ENCODE assay signal across 8 cellular contexts in the genomic region with DNA sequence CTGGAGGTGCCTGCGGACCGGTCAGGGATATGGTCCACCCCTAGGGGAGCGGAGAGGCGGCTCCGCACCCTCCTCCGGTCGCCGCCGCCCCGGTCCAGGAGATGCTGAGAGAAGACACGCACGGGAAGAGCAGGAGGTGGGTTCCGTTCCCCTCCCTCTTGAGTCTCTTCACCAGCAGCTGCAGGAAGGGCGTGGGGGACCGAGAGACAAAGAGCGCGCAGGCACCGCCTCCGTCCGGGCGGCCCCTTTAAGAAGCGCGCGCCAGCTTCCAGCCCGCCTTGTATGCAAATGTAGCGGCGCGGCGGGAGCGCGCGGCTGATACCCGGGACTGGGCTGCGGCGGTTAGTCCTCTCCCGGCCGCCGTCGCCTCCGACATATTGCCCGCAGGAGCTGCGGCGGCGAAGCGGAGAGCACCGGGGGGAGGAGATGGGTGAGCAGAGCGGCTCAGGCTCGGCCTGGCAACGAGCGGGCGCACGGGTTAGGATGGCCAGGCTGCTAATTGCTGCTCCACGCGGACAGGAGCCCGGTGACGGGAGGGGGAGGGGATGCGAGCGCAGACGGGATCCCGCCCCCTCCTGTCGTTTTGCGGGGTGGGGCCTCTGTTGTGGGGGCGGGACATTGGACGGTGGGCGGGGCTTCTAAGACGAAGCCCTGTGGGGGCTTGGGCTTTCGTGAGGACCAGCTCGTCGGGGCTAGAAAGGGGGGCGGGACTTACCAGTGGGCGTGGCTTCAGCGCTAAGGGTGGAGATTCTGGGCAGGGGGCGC. TPM values are rescaled to one million over a fixed set of nuclear protein-coding genes. Genes with fewer than 3 reads are reported as not detected.
DNase-seq lines count a peak whose midpoint lies in the region; ATAC-seq, FAIRE-seq and TF ChIP-seq lines count a peak whose summit lies in the region.

Gene TMEM39B, plus strand, starts transcription at position 318 of the 765 bp plus-strand sequence. Its CDS starts 109 bp downstream, at position 427.

- no peak for TF ChIP-seq CTCF in GM12875 (IDR thresholded peaks at IDR 0.05; ENCODE audit: borderline replicate concordance, insufficient read depth, low read depth, low read length)
- TF ChIP-seq CTCF in pancreas (IDR thresholded peaks at IDR 0.05), result no peak
- TF ChIP-seq CTCF in tibial artery (IDR thresholded peaks at IDR 0.05), result peak; percentile 23 to 36

- H3K36me3 ChIP-seq in pancreas (peaks cover 0 to 5% (median 0%) of the 10 kb centered on the region in 3 donors), tibial artery (peaks cover 12 to 30% (median 24%) of the 10 kb centered on the region in 3 donors)

- no peaks in the 10 kb centered on the region for H3K9me3 ChIP-seq in pancreas
- H3K9me3 ChIP-seq in tibial artery, result no peaks in the 10 kb centered on the region

- intact Hi-C loops in Right ventricle myocardium inferior (cut with DNase I), result loop anchor here (5.0 kb wide), 2 partner anchors 34 to 104 kb away; partner anchors contain the start of genes KPNA6 and TXLNA
- intact Hi-C loops in pancreas (cut with DNase I), result no loop called here
- intact Hi-C loops in tibial artery (cut with DNase I; ENCODE audit: low total_unique reads), result loop anchor here (5.0 to 10.0 kb wide), 2 partner anchors 34 to 408 kb away; partner anchors contain the start of gene KPNA6

- H3K4me3 ChIP-seq in GM12875 (ENCODE audit: low read depth, low read length) (peak within 1 kb of the TSS; percentile 74), pancreas (peak within 1 kb of the TSS; percentile 67 to 85 (median 80)), tibial artery (peak within 1 kb of the TSS; percentile 66 to 72)

- DNase-seq in NCI-H1417 treated with DMSO at 0.1 percent for 48 hours (lab: John Stamatoyannopoulos, UW), result peak; percentile 81
- peak; percentile 80 to 90 for DNase-seq in SW 1271 (lab: John Stamatoyannopoulos, UW)
- peak; percentile 97 for DNase-seq in activated naive CD8-positive, alpha-beta T cell treated with anti-CD3 and anti-CD28 coated beads, Interleukin-2, amount 10 ng/mL, durations not matched to agents 7 days and 5 days
- peak; percentile 100 for DNase-seq in Right ventricle myocardium inferior (ENCODE audit: missing footprints)
- peak; percentile 89 to 98 (median 92) for DNase-seq in pancreas
- DNase-seq in tibial artery, result peak; percentile 96 to 97

- H3K4me1 ChIP-seq in pancreas (peaks cover 0 to 10% (median 0%) of the 10 kb centered on the region in 3 donors), tibial artery (peaks cover 0 to 29% (median 21%) of the 10 kb centered on the region in 4 donors)

- POLR2A ChIA-PET in activated naive CD8-positive, alpha-beta T cell treated with anti-CD3 and anti-CD28 coated beads, Interleukin-2, amount 10 ng/mL, durations not matched to agents 7 days and 5 days (lab: Charles Lee), result interaction anchor here (0.6 to 3.5 kb wide), 25 partner anchors 9 to 700 kb away, joined by 3 to 36 read pairs (median 4); partner anchors contain the start of genes BSDC1, CCDC28B, IQCC and KHDRBS1

- peak within 1 kb of the TSS; percentile 94 for H3K4me3 Mint-ChIP-seq in activated naive CD8-positive, alpha-beta T cell treated with anti-CD3 and anti-CD28 coated beads, Interleukin-2, amount 10 ng/mL, durations not matched to agents 7 days and 5 days

- H3K4me1 Mint-ChIP-seq in activated naive CD8-positive, alpha-beta T cell treated with anti-CD3 and anti-CD28 coated beads, Interleukin-2, amount 10 ng/mL, durations not matched to agents 7 days and 5 days, result peaks cover 40% of the 10 kb centered on the region

- peaks cover 10% of the 10 kb centered on the region for H3K27me3 Mint-ChIP-seq in activated naive CD8-positive, alpha-beta T cell treated with anti-CD3 and anti-CD28 coated beads, Interleukin-2, amount 10 ng/mL, durations not matched to agents 7 days and 5 days

- peaks cover 13% of the 10 kb centered on the region for H3K36me3 Mint-ChIP-seq in activated naive CD8-positive, alpha-beta T cell treated with anti-CD3 and anti-CD28 coated beads, Interleukin-2, amount 10 ng/mL, durations not matched to agents 7 days and 5 days

- ATAC-seq in HG02763 (IDR thresholded peaks at IDR 0.05; ENCODE audit: unreplicated experiment), result peak; percentile 81
- ATAC-seq in activated naive CD8-positive, alpha-beta T cell treated with anti-CD3 and anti-CD28 coated beads, Interleukin-2, amount 10 ng/mL, durations not matched to agents 7 days and 5 days (ENCODE audit: low read depth), result peak; percentile 89
- ATAC-seq in Right ventricle myocardium inferior, result peak; percentile 95
- peak; percentile 94 to 97 (median 96) for ATAC-seq in pancreas

- H3K27me3 ChIP-seq in pancreas, result no peaks in the 10 kb centered on the region
- no peaks in the 10 kb centered on the region for H3K27me3 ChIP-seq in tibial artery

- peak within 1 kb of the TSS; percentile 90 for H3K27ac Mint-ChIP-seq in activated naive CD8-positive, alpha-beta T cell treated with anti-CD3 and anti-CD28 coated beads, Interleukin-2, amount 10 ng/mL, durations not matched to agents 7 days and 5 days

- no peak for FAIRE-seq in pancreas (lab: Jason Lieb, UNC)

- H3K27ac ChIP-seq in pancreas (peak within 1 kb of the TSS; percentile 29 to 91 (median 68)), tibial artery (peak within 1 kb of the TSS; percentile 84 to 89)

- no peaks in the 10 kb centered on the region for H3K9me3 Mint-ChIP-seq in activated naive CD8-positive, alpha-beta T cell treated with anti-CD3 and anti-CD28 coated beads, Interleukin-2, amount 10 ng/mL, durations not matched to agents 7 days and 5 days

- WGBS in pancreas, 2 donors, result 0 to 1% methylated on average over 57 to 73 of the region's 73 CpGs

RNA-seq across cellular contexts. Expression of gene TMEM39B, which starts in this region (rescaled TPM):
- total RNA-seq in activated naive CD8-positive, alpha-beta T cell treated with anti-CD3 and anti-CD28 coated beads, Interleukin-2, amount 10 ng/mL, durations not matched to agents 7 days and 5 days, result 10 to 100 TPM; 27.1 to 28.4 TPM
- total RNA-seq in Right ventricle myocardium inferior (7.1 TPM), pancreas (1 to 10 TPM; 5.1 to 8.7 (median 6.1) TPM)
- polyA plus RNA-seq in pancreas, result 10 to 100 TPM in 1 of 2 donors, 1 to 10 TPM in 1; 6.3 to 11.8 TPM

Comparison
In these comparisons a context has a peak if more than half of its experiments do, and no peak if none do; other contexts are left out.
1. Peak in every context shown above with its lines: DNase-seq, ATAC-seq, H3K4me3 ChIP-seq and H3K27ac ChIP-seq.
2. CTCF ChIP-seq: peak in tibial artery (2 of 2); none in GM12875 (single experiment) and pancreas (0 of 4).
3. intact Hi-C loops: an anchor here in Right ventricle myocardium inferior (5.0 kb wide) and tibial artery (5.0 to 10.0 kb wide); none called in pancreas.